ENCODE assay signal across 21 cellular contexts in the genomic region with DNA sequence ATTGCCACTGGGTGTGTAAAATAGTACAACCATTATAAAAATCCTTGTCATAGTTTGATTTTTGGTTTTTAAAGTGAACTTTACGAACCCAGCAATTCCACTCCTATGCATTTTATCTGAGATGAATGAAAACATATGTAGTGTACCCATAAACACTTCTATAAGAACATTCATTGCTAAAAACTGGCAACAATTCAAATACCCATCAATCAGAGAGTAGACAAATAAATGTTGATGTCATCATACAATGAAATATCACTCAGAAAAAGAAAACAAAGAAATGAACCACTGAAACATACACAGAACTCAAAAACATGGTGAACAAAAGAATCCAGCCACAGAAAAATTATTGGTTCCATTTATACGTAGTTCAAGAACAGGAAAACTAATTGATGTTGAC.
"Had no signal": no experiment of that assay in that cellular context is flagged by ENCODE, and none has a peak within 500 bp of the region (broad histone marks: within the 10 kb centered on the region; RNA-seq: fewer than 3 reads in every experiment).

No MANE protein-coding gene starts in this region.

- H3K4me3 ChIP-seq: colonic mucosa, gastroesophageal sphincter, mucosa of descending colon, neural progenitor cell, pancreas, stomach had no signal

- H3K27ac Mint-ChIP-seq: activated CD4-positive, alpha-beta memory T cell treated with anti-CD3 and anti-CD28 coated beads for 36 hours; activated CD4-positive, alpha-beta T cell treated with anti-CD3 and anti-CD28 coated beads for 36 hours; activated CD8-positive, alpha-beta memory T cell treated with anti-CD3 and anti-CD28 coated beads, Interleukin-2, amount 10 ng/mL, durations not matched to agents 7 days and 5 days; activated naive CD8-positive, alpha-beta T cell treated with anti-CD3 and anti-CD28 coated beads for 36 hours; memory B cell; naive B cell; stimulated activated effector memory CD8-positive, alpha-beta T cell treated with anti-CD3 and anti-CD28 coated beads, Interleukin-12 subunit alpha, Interleukin-12 subunit beta, amount 100 ng/mL, for 72 hours; T-helper 2 cell treated with Interferon-gamma antibody and Interleukin-4, amounts not matched to agents 5 μg/mL and 100 μg/mL, for 36 hours; type B pancreatic cell; WTC11 had no signal

- H3K9me3 Mint-ChIP-seq: central memory CD8-positive, alpha-beta T cell had no signal

- H3K4me1 ChIP-seq: colonic mucosa, gastroesophageal sphincter, pancreas, stomach had no signal

- H3K27me3 ChIP-seq: colonic mucosa, gastroesophageal sphincter, neural progenitor cell, pancreas, stomach had no signal

- H3K36me3 Mint-ChIP-seq: stimulated activated effector memory CD8-positive, alpha-beta T cell treated with anti-CD3 and anti-CD28 coated beads, Interleukin-12 subunit alpha, Interleukin-12 subunit beta, amount 100 ng/mL, for 72 hours had no signal

- H3K4me3 Mint-ChIP-seq: activated CD4-positive, alpha-beta memory T cell treated with anti-CD3 and anti-CD28 coated beads for 36 hours; activated CD4-positive, alpha-beta T cell treated with anti-CD3 and anti-CD28 coated beads for 36 hours; activated CD8-positive, alpha-beta memory T cell treated with anti-CD3 and anti-CD28 coated beads, Interleukin-2, amount 10 ng/mL, durations not matched to agents 7 days and 5 days; activated naive CD8-positive, alpha-beta T cell treated with anti-CD3 and anti-CD28 coated beads for 36 hours; central memory CD8-positive, alpha-beta T cell; memory B cell; naive B cell; neural progenitor cell; stimulated activated effector memory CD8-positive, alpha-beta T cell treated with anti-CD3 and anti-CD28 coated beads, Interleukin-12 subunit alpha, Interleukin-12 subunit beta, amount 100 ng/mL, for 72 hours; T-helper 2 cell treated with Interferon-gamma antibody and Interleukin-4, amounts not matched to agents 5 μg/mL and 100 μg/mL, for 36 hours; type B pancreatic cell; WTC11 had no signal

- DNase-seq: activated CD4-positive, alpha-beta memory T cell treated with anti-CD3 and anti-CD28 coated beads for 36 hours; activated CD4-positive, alpha-beta T cell treated with anti-CD3 and anti-CD28 coated beads for 36 hours; activated CD8-positive, alpha-beta memory T cell treated with anti-CD3 and anti-CD28 coated beads, Interleukin-2, amount 10 ng/mL, durations not matched to agents 7 days and 5 days; activated naive CD4-positive, alpha-beta T cell; activated naive CD8-positive, alpha-beta T cell treated with anti-CD3 and anti-CD28 coated beads for 36 hours; amniotic stem cell; colonic mucosa; mucosa of descending colon; naive B cell; pancreas; stimulated activated CD4-positive, alpha-beta T cell treated with anti-CD3 and anti-CD28 coated beads, Interleukin-4, amount 100 ng/mL, for 24 hours had no signal

- H3K27ac ChIP-seq: colonic mucosa, gastroesophageal sphincter, pancreas had no signal

- H3K4me1 Mint-ChIP-seq: activated naive CD8-positive, alpha-beta T cell treated with anti-CD3 and anti-CD28 coated beads for 36 hours; central memory CD8-positive, alpha-beta T cell; memory B cell; naive B cell; stimulated activated effector memory CD8-positive, alpha-beta T cell treated with anti-CD3 and anti-CD28 coated beads, Interleukin-12 subunit alpha, Interleukin-12 subunit beta, amount 100 ng/mL, for 72 hours; WTC11 had no signal

- H3K27me3 Mint-ChIP-seq: activated CD4-positive, alpha-beta memory T cell treated with anti-CD3 and anti-CD28 coated beads for 36 hours; activated CD4-positive, alpha-beta T cell treated with anti-CD3 and anti-CD28 coated beads for 36 hours; activated CD8-positive, alpha-beta memory T cell treated with anti-CD3 and anti-CD28 coated beads, Interleukin-2, amount 10 ng/mL, durations not matched to agents 7 days and 5 days; activated naive CD8-positive, alpha-beta T cell treated with anti-CD3 and anti-CD28 coated beads for 36 hours; central memory CD8-positive, alpha-beta T cell; memory B cell; naive B cell; type B pancreatic cell had no signal

- H3K9me3 ChIP-seq: colonic mucosa, pancreas had no signal

- H3K36me3 ChIP-seq: colonic mucosa, gastroesophageal sphincter, pancreas had no signal

- ATAC-seq: activated CD4-positive, alpha-beta T cell treated with anti-CD3 and anti-CD28 coated beads for 36 hours; activated CD8-positive, alpha-beta memory T cell treated with anti-CD3 and anti-CD28 coated beads, Interleukin-2, amount 10 ng/mL, durations not matched to agents 7 days and 5 days; gastroesophageal sphincter; mucosa of descending colon; sciatic nerve; stimulated activated effector memory CD8-positive, alpha-beta T cell treated with anti-CD3 and anti-CD28 coated beads, Interleukin-12 subunit alpha, Interleukin-12 subunit beta, amount 100 ng/mL, for 72 hours; WTC11 had no signal
